In the genomic region with DNA sequence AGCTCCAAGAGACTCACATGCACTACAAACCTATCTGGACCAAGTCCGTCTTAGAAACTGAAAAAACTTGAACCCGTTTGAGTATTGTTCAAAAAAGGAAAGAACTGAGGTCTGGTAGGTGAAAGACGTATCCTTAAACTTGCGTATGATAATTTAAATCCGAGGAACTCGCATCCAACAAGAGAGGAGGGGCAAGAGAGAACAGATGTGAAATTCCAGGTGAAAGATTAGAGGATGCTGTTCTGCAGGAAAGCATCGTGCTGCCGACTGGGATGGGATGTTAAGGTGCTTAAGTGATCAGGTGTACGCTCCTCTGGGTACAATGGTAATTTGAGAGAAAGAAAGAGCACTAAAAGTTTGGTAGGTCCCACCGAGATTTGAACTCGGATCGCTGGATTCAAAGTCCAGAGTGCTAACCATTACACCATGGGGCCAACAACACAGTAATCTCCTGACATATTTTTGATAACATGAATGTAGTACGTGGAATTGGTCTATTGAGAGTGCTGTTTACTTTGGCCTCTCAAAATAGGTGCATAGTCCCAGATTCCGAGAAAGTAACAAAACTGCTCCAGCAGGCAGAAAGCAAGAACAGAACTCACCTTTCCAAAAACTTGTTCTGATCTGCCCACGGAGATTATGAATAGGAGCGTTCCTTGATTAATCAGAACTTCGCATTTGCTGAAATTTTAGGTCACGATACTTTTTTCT, we compare ENCODE assay signal across 8 cellular contexts. TPM values are rescaled to one million over a fixed set of nuclear protein-coding genes. Genes with fewer than 3 reads are reported as not detected.
DNase-seq lines count a peak whose midpoint lies in the region; ATAC-seq and TF ChIP-seq lines count a peak whose summit lies in the region.

No MANE protein-coding gene starts in this region.

- peak; percentile 27 for ATAC-seq in HG02642 (IDR thresholded peaks at IDR 0.05; ENCODE audit: poor library complexity, unreplicated experiment)

- no peaks in the 10 kb centered on the region for H3K36me3 Mint-ChIP-seq in endothelial cell (ENCODE audit: low read depth, unreplicated experiment)

- no peaks in the 10 kb centered on the region for H3K27me3 ChIP-seq in mononuclear cell (ENCODE audit: insufficient read depth, low read length)
- H3K27me3 ChIP-seq in testis, result no peaks in the 10 kb centered on the region

- H3K4me1 ChIP-seq in mononuclear cell (ENCODE audit: insufficient read depth, low read length) (peaks cover 20% of the 10 kb centered on the region), testis (no peaks in the 10 kb centered on the region)

- H3K4me3 Mint-ChIP-seq in endothelial cell (ENCODE audit: unreplicated experiment), result peak overlapping the region; percentile 96

- 4% methylated on average over 18 of the region's 18 CpGs for WGBS in testis, 2 donors

- H3K27ac ChIP-seq in testis, result peak overlapping the region in 1 of 2 donors; percentile 77

- peaks cover 16% of the 10 kb centered on the region for H3K4me1 Mint-ChIP-seq in endothelial cell (ENCODE audit: unreplicated experiment)

- DNase-seq in CD1c-positive myeloid dendritic cell (ENCODE audit: extremely low spot score) (peak; percentile 60), NCI-H524 (lab: John Stamatoyannopoulos, UW) (peak; percentile 75 to 87), endothelial cell (ENCODE audit: low spot score) (no peak), testis (no peak), D341Med (ENCODE audit: low spot score) (no peak)
- DNase-seq in activated CD4-positive, alpha-beta T cell treated with anti-CD3 and anti-CD28 coated beads, Interleukin-2, amount 50 U/mL, for 1 hour, result peak; percentile 54

- H3K27ac Mint-ChIP-seq in endothelial cell (ENCODE audit: unreplicated experiment), result peak overlapping the region; percentile 95

- H3K36me3 ChIP-seq in testis (ENCODE audit: low read depth, missing control alignments), result no peaks in the 10 kb centered on the region

- H3K27me3 Mint-ChIP-seq in endothelial cell (ENCODE audit: unreplicated experiment), result peaks cover 12% of the 10 kb centered on the region

- intact Hi-C loops in testis (cut with DNase I; ENCODE audit: low total_unique reads), result no loop called here

- TF ChIP-seq POLR2A in testis (IDR thresholded peaks at IDR 0.05), result no peak

- no peaks in the 10 kb centered on the region for H3K9me3 ChIP-seq in mononuclear cell (ENCODE audit: low read depth, low read length)
- no peaks in the 10 kb centered on the region for H3K9me3 ChIP-seq in testis

- H3K4me3 ChIP-seq in mononuclear cell (ENCODE audit: low read length), result peak overlapping the region; percentile 1
- H3K4me3 ChIP-seq in testis, result peak overlapping the region; percentile 40 to 58

- TF ChIP-seq CTCF in endothelial cell (IDR thresholded peaks at IDR 0.05; ENCODE audit: unreplicated experiment) (no peak), testis (IDR thresholded peaks at IDR 0.05) (no peak)

- no peaks in the 10 kb centered on the region for H3K9me3 Mint-ChIP-seq in endothelial cell (ENCODE audit: unreplicated experiment)

RNA-seq across cellular contexts. Expression of a gene that starts 53.5 kb away (rescaled TPM):
- total RNA-seq in endothelial cell (ENCODE audit: unreplicated experiment) (8.2 TPM), mononuclear cell (32.0 TPM), testis (10 to 100 TPM; 20.7 to 21.3 TPM)
- polyA plus RNA-seq in testis (ENCODE audit: insufficient read depth, low read depth, low replicate concordance), result 25.9 TPM

Comparison
In these comparisons a context has a peak if more than half of its experiments do, and no peak if none do; other contexts are left out.
1. DNase-seq: peak in CD1c-positive myeloid dendritic cell (single experiment), NCI-H524 (2 of 2) and activated CD4-positive, alpha-beta T cell treated with anti-CD3 and anti-CD28 coated beads, Interleukin-2, amount 50 U/mL, for 1 hour (single experiment); none in endothelial cell (single experiment), testis (single experiment) and D341Med (single experiment).